In genomic region chr5:149792963-149793362, GRCh38 we compare ENCODE assay signal across 1 cellular context.
TF ChIP-seq lines count a peak whose summit lies in the region.

No MANE protein-coding gene starts in this region.

TF ChIP-seq in GM23338, 12 proteins besides CTCF, POLR2A, EP300 and RAD21 (continued from another document):
- TF ChIP-seq ZNF462 (CRISPR knock-in tag; IDR thresholded peaks at IDR 0.05) (no peak), JUNB (IDR thresholded peaks at IDR 0.05; ENCODE audit: unreplicated experiment) (no peak), EZH2 (IDR thresholded peaks at IDR 0.05; ENCODE audit: low read depth, unreplicated experiment) (no peak), CREB1 (CRISPR knock-in tag; IDR thresholded peaks at IDR 0.05; ENCODE audit: low read depth) (no peak)
TF ChIP-seq in GM23338: peak in this region for 0.
